ENCODE assay signal across 1 cellular context in genomic region chr10:78035437-78035836, GRCh38.
TF ChIP-seq lines count a peak whose summit lies in the region.

No MANE protein-coding gene starts in this region.

TF ChIP-seq in H1, 55 proteins besides CTCF, POLR2A, EP300 and RAD21 (continued from another document):
- TF ChIP-seq USF2 (IDR thresholded peaks at IDR 0.05; ENCODE audit: low read length) (no peak), MAX (IDR thresholded peaks at IDR 0.05) (no peak), ATF2 (IDR thresholded peaks at IDR 0.05; ENCODE audit: low read length) (no peak), CBX8 (IDR thresholded peaks at IDR 0.05; ENCODE audit: borderline replicate concordance, low read depth, low read length) (no peak), TCF12 (IDR thresholded peaks at IDR 0.05; ENCODE audit: low read depth, low read length) (no peak), SAP30 (IDR thresholded peaks at IDR 0.05; ENCODE audit: insufficient read depth, insufficient replicate concordance, low read length) (no peak), SIRT6 (IDR thresholded peaks at IDR 0.05; ENCODE audit: low read length) (no peak)
